Comparison of ENCODE assay signal across 15 cellular contexts in genomic region chr2:37618326-37618725, GRCh38.
"Had no signal": no experiment of that assay in that cellular context is flagged by ENCODE, and none has a peak within 500 bp of the region (broad histone marks: within the 10 kb centered on the region; RNA-seq: fewer than 3 reads in every experiment).

No MANE protein-coding gene starts in this region.

- H3K27ac Mint-ChIP-seq: activated CD4-positive, alpha-beta memory T cell treated with anti-CD3 and anti-CD28 coated beads, Interleukin-2, amount 10 ng/mL, durations not matched to agents 7 days and 5 days; dendritic cell treated with granulocyte-macrophage colony-stimulating factor and Interleukin-4, amounts not matched to agents 40 ng/mL and 50 ng/mL, for 4 days had no signal

- H3K9me3 Mint-ChIP-seq: activated CD4-positive, alpha-beta memory T cell treated with anti-CD3 and anti-CD28 coated beads, Interleukin-2, amount 10 ng/mL, durations not matched to agents 7 days and 5 days; dendritic cell treated with granulocyte-macrophage colony-stimulating factor and Interleukin-4, amounts not matched to agents 40 ng/mL and 50 ng/mL, for 4 days had no signal

- H3K27me3 Mint-ChIP-seq: activated CD4-positive, alpha-beta memory T cell treated with anti-CD3 and anti-CD28 coated beads, Interleukin-2, amount 10 ng/mL, durations not matched to agents 7 days and 5 days; dendritic cell treated with granulocyte-macrophage colony-stimulating factor and Interleukin-4, amounts not matched to agents 40 ng/mL and 50 ng/mL, for 4 days; effector memory CD8-positive, alpha-beta T cell; naive thymus-derived CD8-positive, alpha-beta T cell had no signal

- H3K9me3 ChIP-seq: left ventricle myocardium inferior, thyroid gland, uterus had no signal

- H3K4me3 ChIP-seq: left ventricle myocardium inferior, thyroid gland, uterus had no signal

- H3K4me1 ChIP-seq: parathyroid adenoma had no signal

- H3K27me3 ChIP-seq: thyroid gland, uterus had no signal

- DNase-seq: activated CD4-positive, alpha-beta memory T cell treated with anti-CD3 and anti-CD28 coated beads, Interleukin-2, amount 10 ng/mL, durations not matched to agents 7 days and 5 days; activated CD4-positive, alpha-beta T cell treated with anti-CD3 and anti-CD28 coated beads for 1 hour; activated gamma-delta T cell treated with Interleukin-2 at 50 U/mL for 16 hours; activated T-cell treated with anti-CD3 and anti-CD28 coated beads, Interleukin-2, amount 50 U/mL, for 48 hours; aorta; effector memory CD8-positive, alpha-beta T cell; foreskin melanocyte; left ventricle myocardium inferior; mesenchymal stem cell; naive thymus-derived CD8-positive, alpha-beta T cell; stimulated activated CD4-positive, alpha-beta T cell treated with anti-CD3 and anti-CD28 coated beads, Interleukin-1b, Interleukin-23, amount 100 ng/mL, for 48 hours; thyroid gland; uterus had no signal

- H3K4me3 Mint-ChIP-seq: activated CD4-positive, alpha-beta memory T cell treated with anti-CD3 and anti-CD28 coated beads, Interleukin-2, amount 10 ng/mL, durations not matched to agents 7 days and 5 days; dendritic cell treated with granulocyte-macrophage colony-stimulating factor and Interleukin-4, amounts not matched to agents 40 ng/mL and 50 ng/mL, for 4 days; effector memory CD8-positive, alpha-beta T cell; naive thymus-derived CD8-positive, alpha-beta T cell had no signal

- H3K27ac ChIP-seq: left ventricle myocardium inferior, parathyroid adenoma, thyroid gland, uterus had no signal

- H3K36me3 ChIP-seq: left ventricle myocardium inferior, thyroid gland, uterus had no signal

- ATAC-seq: effector memory CD8-positive, alpha-beta T cell; naive thymus-derived CD8-positive, alpha-beta T cell had no signal
